16 cellular contexts compared by ENCODE assay signal in genomic region chr10:57846307-57847065, GRCh38.
DNase-seq lines count a peak whose midpoint lies in the region; ATAC-seq and TF ChIP-seq lines count a peak whose summit lies in the region.
"Had no signal": no experiment of that assay in that cellular context is flagged by ENCODE, and none has a peak within 500 bp of the region (broad histone marks: within the 10 kb centered on the region; RNA-seq: fewer than 3 reads in every experiment).

No MANE protein-coding gene starts in this region.

- no peaks in the 10 kb centered on the region for H4K20me1 ChIP-seq in PC-9 (ENCODE audit: insufficient read depth)

- POLR2A ChIA-PET in PC-9 (lab: Charles Lee; ENCODE audit: unreplicated experiment), result no interaction called here

- no peak overlapping the region for H3K27ac Mint-ChIP-seq in activated naive CD4-positive, alpha-beta T cell treated with anti-CD3 and anti-CD28 coated beads, Interleukin-2, amount 10 ng/mL, durations not matched to agents 7 days and 5 days
- H3K27ac Mint-ChIP-seq: CD8-positive, alpha-beta T cell had no signal

- no peaks in the 10 kb centered on the region for H3K4me1 Mint-ChIP-seq in activated naive CD4-positive, alpha-beta T cell treated with anti-CD3 and anti-CD28 coated beads, Interleukin-2, amount 10 ng/mL, durations not matched to agents 7 days and 5 days
- H3K4me1 Mint-ChIP-seq: CD14-positive monocyte had no signal

- H3K36me3 ChIP-seq in right atrium auricular region (no peaks in the 10 kb centered on the region), heart right ventricle (no peaks in the 10 kb centered on the region), left lung (no peaks in the 10 kb centered on the region), upper lobe of right lung (no peaks in the 10 kb centered on the region), PC-9 (ENCODE audit: low read depth) (no peaks in the 10 kb centered on the region)

- H3K4me1 ChIP-seq in right atrium auricular region, result no peaks in the 10 kb centered on the region
- H3K4me1 ChIP-seq in heart right ventricle, result peaks cover 0 to 20% (median 5%) of the 10 kb centered on the region in 9 donors
- H3K4me1 ChIP-seq in left lung, result no peaks in the 10 kb centered on the region
- H3K4me1 ChIP-seq in upper lobe of right lung, result no peaks in the 10 kb centered on the region
- H3K4me1 ChIP-seq in PC-9 (replicated peaks; ENCODE audit: insufficient read depth), result no peaks in the 10 kb centered on the region

- H3K9me2 ChIP-seq in PC-9 (ENCODE audit: insufficient read depth), result no peaks in the 10 kb centered on the region

- H3K4me2 ChIP-seq in PC-9, result no peak overlapping the region

- no peak overlapping the region for H2AFZ ChIP-seq in PC-9

- CTCF ChIA-PET in activated naive CD4-positive, alpha-beta T cell treated with anti-CD3 and anti-CD28 coated beads, Interleukin-2, amount 10 ng/mL, durations not matched to agents 7 days and 5 days (lab: Charles Lee), result no interaction called here
- CTCF ChIA-PET in PC-9 (lab: Charles Lee), result no interaction called here

- ATAC-seq in Right ventricle myocardium inferior, result peak; percentile 87
- peak; percentile 55 to 98 (median 93) for ATAC-seq in heart right ventricle
- ATAC-seq in left lung, result peak; percentile 21
- ATAC-seq in upper lobe of right lung, result peak; percentile 45
- ATAC-seq: CD8-positive, alpha-beta T cell; HCT116 had no signal

- no peaks in the 10 kb centered on the region for H3K27me3 Mint-ChIP-seq in activated naive CD4-positive, alpha-beta T cell treated with anti-CD3 and anti-CD28 coated beads, Interleukin-2, amount 10 ng/mL, durations not matched to agents 7 days and 5 days

- intact Hi-C loops in Right ventricle myocardium inferior (cut with DNase I) (loop anchor here (10.0 kb wide), 1 partner anchor 132 kb away; no protein-coding TSS in a partner anchor), heart right ventricle (cut with DNase I) (loop anchor here in 2 of 10 donors (5.0 to 10.0 kb wide), 4 partner anchors 129 to 264 kb away; no protein-coding TSS in a partner anchor), left lung (cut with DNase I) (no loop called here), upper lobe of right lung (cut with DNase I) (no loop called here), PC-9 (cut with micrococcal nuclease; ENCODE audit: unreplicated experiment) (loop anchor here (10.0 kb wide), 1 partner anchor 512 kb away; no protein-coding TSS in a partner anchor)

- H3K4me3 Mint-ChIP-seq in activated naive CD4-positive, alpha-beta T cell treated with anti-CD3 and anti-CD28 coated beads, Interleukin-2, amount 10 ng/mL, durations not matched to agents 7 days and 5 days, result no peak overlapping the region
- H3K4me3 Mint-ChIP-seq: CD14-positive monocyte; CD8-positive, alpha-beta T cell had no signal

- TF ChIP-seq CTCF in right atrium auricular region (IDR thresholded peaks at IDR 0.05), result no peak
- no peak for TF ChIP-seq CTCF in heart right ventricle (IDR thresholded peaks at IDR 0.05)
- TF ChIP-seq CTCF in left lung (IDR thresholded peaks at IDR 0.05), result no peak
- TF ChIP-seq CTCF in upper lobe of right lung (IDR thresholded peaks at IDR 0.05), result no peak
- TF ChIP-seq CTCF in PC-9 (conservative IDR thresholded peaks at IDR 0.05), result no peak

- H3F3A ChIP-seq in PC-9 (ENCODE audit: insufficient read depth, low read depth), result no peaks in the 10 kb centered on the region

- BruUV-seq in PC-9 (replicated peaks; lab: Mats Ljungman, UMichigan), result no TSS peak

- no peaks in the 10 kb centered on the region for H3K36me3 Mint-ChIP-seq in activated naive CD4-positive, alpha-beta T cell treated with anti-CD3 and anti-CD28 coated beads, Interleukin-2, amount 10 ng/mL, durations not matched to agents 7 days and 5 days
- H3K36me3 Mint-ChIP-seq: CD14-positive monocyte; CD8-positive, alpha-beta T cell had no signal

- 29 to 35% methylated on average over 2 of the region's 2 CpGs for WGBS in heart right ventricle, 2 donors

- no peaks in the 10 kb centered on the region for H3K9me3 ChIP-seq in right atrium auricular region
- H3K9me3 ChIP-seq in heart right ventricle, result peaks cover 0 to 7% (median 0%) of the 10 kb centered on the region in 11 donors
- H3K9me3 ChIP-seq in left lung, result peaks cover 0 to 3% of the 10 kb centered on the region in 2 donors
- H3K9me3 ChIP-seq in upper lobe of right lung, result no peaks in the 10 kb centered on the region
- no peaks in the 10 kb centered on the region; the same call in 1 of the 2 replicates for H3K9me3 ChIP-seq in PC-9 (ENCODE audit: insufficient read depth, low read depth)

- H3K27ac ChIP-seq in right atrium auricular region, result peak overlapping the region in 1 of 2 donors; percentile 74
- H3K27ac ChIP-seq in heart right ventricle, result peak overlapping the region in 6 of 10 donors; percentile 28 to 83 (median 76)
- H3K27ac ChIP-seq in left lung, result no peak overlapping the region
- no peak overlapping the region for H3K27ac ChIP-seq in upper lobe of right lung
- H3K27ac ChIP-seq in PC-9, result no peak overlapping the region
- H3K27ac ChIP-seq: 22Rv1 had no signal

- no peaks in the 10 kb centered on the region for H3K9me3 Mint-ChIP-seq in activated naive CD4-positive, alpha-beta T cell treated with anti-CD3 and anti-CD28 coated beads, Interleukin-2, amount 10 ng/mL, durations not matched to agents 7 days and 5 days
- H3K9me3 Mint-ChIP-seq: CD8-positive, alpha-beta T cell had no signal

- H3K4me3 ChIP-seq in right atrium auricular region, result no peak overlapping the region
- H3K4me3 ChIP-seq in heart right ventricle, result no peak overlapping the region
- no peak overlapping the region for H3K4me3 ChIP-seq in left lung
- no peak overlapping the region for H3K4me3 ChIP-seq in upper lobe of right lung
- no peak overlapping the region for H3K4me3 ChIP-seq in PC-9

- no peaks in the 10 kb centered on the region for H3K27me3 ChIP-seq in right atrium auricular region
- no peaks in the 10 kb centered on the region for H3K27me3 ChIP-seq in heart right ventricle
- no peaks in the 10 kb centered on the region for H3K27me3 ChIP-seq in left lung
- no peaks in the 10 kb centered on the region for H3K27me3 ChIP-seq in upper lobe of right lung
- no peaks in the 10 kb centered on the region for H3K27me3 ChIP-seq in PC-9 (ENCODE audit: insufficient read depth, low read depth)

- H3K79me2 ChIP-seq in PC-9 (ENCODE audit: low read depth), result no peaks in the 10 kb centered on the region

- no peak for DNase-seq in Right ventricle myocardium inferior (ENCODE audit: missing footprints)
- DNase-seq in right atrium auricular region (ENCODE audit: low spot score), result no peak
- DNase-seq in heart right ventricle, result no peak
- no peak for DNase-seq in left lung
- DNase-seq in upper lobe of right lung, result no peak
- no peak for DNase-seq in activated naive CD4-positive, alpha-beta T cell treated with anti-CD3 and anti-CD28 coated beads, Interleukin-2, amount 10 ng/mL, durations not matched to agents 7 days and 5 days
- DNase-seq in PC-9, result no peak
- no peak for DNase-seq in effector CD4-positive, alpha-beta T cell
- DNase-seq: CD8-positive, alpha-beta T cell; COR-L47; DMS153; DMS79 treated with DMSO at 0.1 percent for 48 hours; GDM1 had no signal

Comparison
In these comparisons a context has a peak if more than half of its experiments do, and no peak if none do; other contexts are left out.
1. ATAC-seq: peak in every context shown above with its lines; median percentile 93 in heart right ventricle; 87 in Right ventricle myocardium inferior; 45 in upper lobe of right lung; 21 in left lung.
2. H3K27ac ChIP-seq: peak in heart right ventricle (6 of 10); none in left lung (0 of 2), upper lobe of right lung (single experiment) and PC-9 (single experiment).
3. intact Hi-C loops: an anchor here in Right ventricle myocardium inferior (10.0 kb wide) and PC-9 (10.0 kb wide); none called in left lung and upper lobe of right lung.